ENCODE assay signal across 2 cellular contexts in the genomic region with DNA sequence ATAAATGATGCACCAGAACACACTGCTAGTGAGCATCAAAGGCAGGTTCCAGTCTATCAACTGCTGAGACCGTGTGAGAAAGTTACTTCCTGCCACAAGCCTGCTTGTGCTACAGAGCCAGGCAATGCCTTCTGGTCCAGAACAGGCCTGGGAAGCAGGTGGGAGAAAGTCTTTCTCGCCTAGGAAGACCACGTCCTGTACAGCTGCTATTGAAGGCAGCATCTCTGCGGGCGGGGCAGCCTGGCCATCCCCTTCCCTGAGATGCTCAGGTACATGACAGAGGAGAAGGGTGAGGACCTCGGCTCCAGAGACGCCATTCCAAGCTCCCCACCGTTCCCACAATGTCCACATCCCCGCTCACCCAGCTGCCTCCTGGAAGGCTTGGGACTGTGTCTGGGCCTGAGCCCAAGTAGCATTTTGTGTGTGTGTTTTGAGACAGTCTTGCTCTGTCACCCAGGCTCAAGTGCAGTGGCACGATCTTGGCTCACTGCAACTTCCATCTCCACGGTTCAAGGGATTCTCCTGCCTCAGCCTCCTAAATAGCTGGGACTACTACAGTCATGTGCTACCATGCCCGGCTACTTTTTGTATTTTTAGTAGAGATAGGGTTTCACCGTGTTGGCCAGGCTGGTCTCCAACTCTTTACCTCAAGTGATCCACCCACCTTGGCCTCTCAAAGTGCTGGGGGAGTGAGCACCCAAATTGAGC.
TF ChIP-seq lines count a peak whose summit lies in the region.

No MANE protein-coding gene starts in this region.

TF ChIP-seq in liver, 16 proteins besides CTCF, POLR2A, EP300 and RAD21:
- TF ChIP-seq GABPA (IDR thresholded peaks at IDR 0.05 in 1 of 2, conservative IDR thresholded peaks at IDR 0.05 in 1 of 2) = no peak
- TF ChIP-seq, protein P1, sequence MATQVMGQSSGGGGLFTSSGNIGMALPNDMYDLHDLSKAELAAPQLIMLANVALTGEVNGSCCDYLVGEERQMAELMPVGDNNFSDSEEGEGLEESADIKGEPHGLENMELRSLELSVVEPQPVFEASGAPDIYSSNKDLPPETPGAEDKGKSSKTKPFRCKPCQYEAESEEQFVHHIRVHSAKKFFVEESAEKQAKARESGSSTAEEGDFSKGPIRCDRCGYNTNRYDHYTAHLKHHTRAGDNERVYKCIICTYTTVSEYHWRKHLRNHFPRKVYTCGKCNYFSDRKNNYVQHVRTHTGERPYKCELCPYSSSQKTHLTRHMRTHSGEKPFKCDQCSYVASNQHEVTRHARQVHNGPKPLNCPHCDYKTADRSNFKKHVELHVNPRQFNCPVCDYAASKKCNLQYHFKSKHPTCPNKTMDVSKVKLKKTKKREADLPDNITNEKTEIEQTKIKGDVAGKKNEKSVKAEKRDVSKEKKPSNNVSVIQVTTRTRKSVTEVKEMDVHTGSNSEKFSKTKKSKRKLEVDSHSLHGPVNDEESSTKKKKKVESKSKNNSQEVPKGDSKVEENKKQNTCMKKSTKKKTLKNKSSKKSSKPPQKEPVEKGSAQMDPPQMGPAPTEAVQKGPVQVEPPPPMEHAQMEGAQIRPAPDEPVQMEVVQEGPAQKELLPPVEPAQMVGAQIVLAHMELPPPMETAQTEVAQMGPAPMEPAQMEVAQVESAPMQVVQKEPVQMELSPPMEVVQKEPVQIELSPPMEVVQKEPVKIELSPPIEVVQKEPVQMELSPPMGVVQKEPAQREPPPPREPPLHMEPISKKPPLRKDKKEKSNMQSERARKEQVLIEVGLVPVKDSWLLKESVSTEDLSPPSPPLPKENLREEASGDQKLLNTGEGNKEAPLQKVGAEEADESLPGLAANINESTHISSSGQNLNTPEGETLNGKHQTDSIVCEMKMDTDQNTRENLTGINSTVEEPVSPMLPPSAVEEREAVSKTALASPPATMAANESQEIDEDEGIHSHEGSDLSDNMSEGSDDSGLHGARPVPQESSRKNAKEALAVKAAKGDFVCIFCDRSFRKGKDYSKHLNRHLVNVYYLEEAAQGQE (IDR thresholded peaks at IDR 0.05) = no peak
- no peak for TF ChIP-seq HNF4G (IDR thresholded peaks at IDR 0.05)
- no peak for TF ChIP-seq FOXA2 (IDR thresholded peaks at IDR 0.05)
- no peak for TF ChIP-seq EGR1 (IDR thresholded peaks at IDR 0.05; ENCODE audit: low read depth in 2 of 2)
- TF ChIP-seq, protein P2, sequence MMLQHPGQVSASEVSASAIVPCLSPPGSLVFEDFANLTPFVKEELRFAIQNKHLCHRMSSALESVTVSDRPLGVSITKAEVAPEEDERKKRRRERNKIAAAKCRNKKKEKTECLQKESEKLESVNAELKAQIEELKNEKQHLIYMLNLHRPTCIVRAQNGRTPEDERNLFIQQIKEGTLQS (IDR thresholded peaks at IDR 0.05) = no peak
- no peak for TF ChIP-seq TAF1 (conservative IDR thresholded peaks at IDR 0.05)
- TF ChIP-seq HNF4A (conservative IDR thresholded peaks at IDR 0.05) = no peak
- TF ChIP-seq NR2F2 (IDR thresholded peaks at IDR 0.05) = no peak
- TF ChIP-seq FOXA1 (IDR thresholded peaks at IDR 0.05) = no peak
- TF ChIP-seq, protein P3, sequence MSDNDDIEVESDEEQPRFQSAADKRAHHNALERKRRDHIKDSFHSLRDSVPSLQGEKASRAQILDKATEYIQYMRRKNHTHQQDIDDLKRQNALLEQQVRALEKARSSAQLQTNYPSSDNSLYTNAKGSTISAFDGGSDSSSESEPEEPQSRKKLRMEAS (IDR thresholded peaks at IDR 0.05) = no peak
- TF ChIP-seq, protein P4, sequence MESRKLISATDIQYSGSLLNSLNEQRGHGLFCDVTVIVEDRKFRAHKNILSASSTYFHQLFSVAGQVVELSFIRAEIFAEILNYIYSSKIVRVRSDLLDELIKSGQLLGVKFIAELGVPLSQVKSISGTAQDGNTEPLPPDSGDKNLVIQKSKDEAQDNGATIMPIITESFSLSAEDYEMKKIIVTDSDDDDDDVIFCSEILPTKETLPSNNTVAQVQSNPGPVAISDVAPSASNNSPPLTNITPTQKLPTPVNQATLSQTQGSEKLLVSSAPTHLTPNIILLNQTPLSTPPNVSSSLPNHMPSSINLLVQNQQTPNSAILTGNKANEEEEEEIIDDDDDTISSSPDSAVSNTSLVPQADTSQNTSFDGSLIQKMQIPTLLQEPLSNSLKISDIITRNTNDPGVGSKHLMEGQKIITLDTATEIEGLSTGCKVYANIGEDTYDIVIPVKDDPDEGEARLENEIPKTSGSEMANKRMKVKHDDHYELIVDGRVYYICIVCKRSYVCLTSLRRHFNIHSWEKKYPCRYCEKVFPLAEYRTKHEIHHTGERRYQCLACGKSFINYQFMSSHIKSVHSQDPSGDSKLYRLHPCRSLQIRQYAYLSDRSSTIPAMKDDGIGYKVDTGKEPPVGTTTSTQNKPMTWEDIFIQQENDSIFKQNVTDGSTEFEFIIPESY (IDR thresholded peaks at IDR 0.05) = no peak
- TF ChIP-seq RXRA (IDR thresholded peaks at IDR 0.05) = no peak
- TF ChIP-seq YY1 (IDR thresholded peaks at IDR 0.05) = no peak
- no peak for TF ChIP-seq JUND (IDR thresholded peaks at IDR 0.05)
- TF ChIP-seq SP1 (IDR thresholded peaks at IDR 0.05) = no peak

TF ChIP-seq in HepG2, 621 proteins besides CTCF, POLR2A, EP300 and RAD21:
- TF ChIP-seq NFE2L2 (IDR thresholded peaks at IDR 0.05; ENCODE audit: low read length) = no peak
- TF ChIP-seq, protein P5, sequence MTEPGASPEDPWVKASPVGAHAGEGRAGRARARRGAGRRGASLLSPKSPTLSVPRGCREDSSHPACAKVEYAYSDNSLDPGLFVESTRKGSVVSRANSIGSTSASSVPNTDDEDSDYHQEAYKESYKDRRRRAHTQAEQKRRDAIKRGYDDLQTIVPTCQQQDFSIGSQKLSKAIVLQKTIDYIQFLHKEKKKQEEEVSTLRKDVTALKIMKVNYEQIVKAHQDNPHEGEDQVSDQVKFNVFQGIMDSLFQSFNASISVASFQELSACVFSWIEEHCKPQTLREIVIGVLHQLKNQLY (CRISPR knock-in tag; IDR thresholded peaks at IDR 0.05) = no peak
- no peak for TF ChIP-seq BORCS8-MEF2B (CRISPR knock-in tag; IDR thresholded peaks at IDR 0.05)
- TF ChIP-seq CC2D1A (CRISPR knock-in tag; IDR thresholded peaks at IDR 0.05) = no peak
- TF ChIP-seq SCMH1 (CRISPR knock-in tag; IDR thresholded peaks at IDR 0.05; ENCODE audit: borderline replicate concordance) = no peak
- TF ChIP-seq ZNF563 (CRISPR knock-in tag; IDR thresholded peaks at IDR 0.05) = no peak
- no peak for TF ChIP-seq FOXA3 (CRISPR knock-in tag; IDR thresholded peaks at IDR 0.05)
- no peak for TF ChIP-seq ZNF792 (CRISPR knock-in tag; IDR thresholded peaks at IDR 0.05)
- no peak for TF ChIP-seq PLRG1 (conservative IDR thresholded peaks at IDR 0.05)
- no peak for TF ChIP-seq U2AF1 (optimal IDR thresholded peaks at IDR 0.05; ENCODE audit: low read depth, low read length)
- no peak for TF ChIP-seq SRSF1 (optimal IDR thresholded peaks at IDR 0.05; ENCODE audit: low read depth, low read length)
- TF ChIP-seq SAP130 (CRISPR knock-in tag; IDR thresholded peaks at IDR 0.05; ENCODE audit: low read depth) = no peak
- TF ChIP-seq FOXP1 (IDR thresholded peaks at IDR 0.05) = no peak
- TF ChIP-seq FOXP1 (CRISPR knock-in tag; IDR thresholded peaks at IDR 0.05) = no peak
- no peak for TF ChIP-seq ZNF562 (CRISPR knock-in tag; IDR thresholded peaks at IDR 0.05; ENCODE audit: borderline replicate concordance)
- TF ChIP-seq, protein P6, sequence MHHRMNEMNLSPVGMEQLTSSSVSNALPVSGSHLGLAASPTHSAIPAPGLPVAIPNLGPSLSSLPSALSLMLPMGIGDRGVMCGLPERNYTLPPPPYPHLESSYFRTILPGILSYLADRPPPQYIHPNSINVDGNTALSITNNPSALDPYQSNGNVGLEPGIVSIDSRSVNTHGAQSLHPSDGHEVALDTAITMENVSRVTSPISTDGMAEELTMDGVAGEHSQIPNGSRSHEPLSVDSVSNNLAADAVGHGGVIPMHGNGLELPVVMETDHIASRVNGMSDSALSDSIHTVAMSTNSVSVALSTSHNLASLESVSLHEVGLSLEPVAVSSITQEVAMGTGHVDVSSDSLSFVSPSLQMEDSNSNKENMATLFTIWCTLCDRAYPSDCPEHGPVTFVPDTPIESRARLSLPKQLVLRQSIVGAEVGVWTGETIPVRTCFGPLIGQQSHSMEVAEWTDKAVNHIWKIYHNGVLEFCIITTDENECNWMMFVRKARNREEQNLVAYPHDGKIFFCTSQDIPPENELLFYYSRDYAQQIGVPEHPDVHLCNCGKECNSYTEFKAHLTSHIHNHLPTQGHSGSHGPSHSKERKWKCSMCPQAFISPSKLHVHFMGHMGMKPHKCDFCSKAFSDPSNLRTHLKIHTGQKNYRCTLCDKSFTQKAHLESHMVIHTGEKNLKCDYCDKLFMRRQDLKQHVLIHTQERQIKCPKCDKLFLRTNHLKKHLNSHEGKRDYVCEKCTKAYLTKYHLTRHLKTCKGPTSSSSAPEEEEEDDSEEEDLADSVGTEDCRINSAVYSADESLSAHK (CRISPR knock-in tag; IDR thresholded peaks at IDR 0.05; ENCODE audit: borderline replicate concordance) = no peak
- TF ChIP-seq GTF2F1 (IDR thresholded peaks at IDR 0.05; ENCODE audit: low read length) = no peak
- no peak for TF ChIP-seq PHF5A (CRISPR knock-in tag; IDR thresholded peaks at IDR 0.05; ENCODE audit: low read depth, unreplicated experiment)
- TF ChIP-seq, protein P7, sequence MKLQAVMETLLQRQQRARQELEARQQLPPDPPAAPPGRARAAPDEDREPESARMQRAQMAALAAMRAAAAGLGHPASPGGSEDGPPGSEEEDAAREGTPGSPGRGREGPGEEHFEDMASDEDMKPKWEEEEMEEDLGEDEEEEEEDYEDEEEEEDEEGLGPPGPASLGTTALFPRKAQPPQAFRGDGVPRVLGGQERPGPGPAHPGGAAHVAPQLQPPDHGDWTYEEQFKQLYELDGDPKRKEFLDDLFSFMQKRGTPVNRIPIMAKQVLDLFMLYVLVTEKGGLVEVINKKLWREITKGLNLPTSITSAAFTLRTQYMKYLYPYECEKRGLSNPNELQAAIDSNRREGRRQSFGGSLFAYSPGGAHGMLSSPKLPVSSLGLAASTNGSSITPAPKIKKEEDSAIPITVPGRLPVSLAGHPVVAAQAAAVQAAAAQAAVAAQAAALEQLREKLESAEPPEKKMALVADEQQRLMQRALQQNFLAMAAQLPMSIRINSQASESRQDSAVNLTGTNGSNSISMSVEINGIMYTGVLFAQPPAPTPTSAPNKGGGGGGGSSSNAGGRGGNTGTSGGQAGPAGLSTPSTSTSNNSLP (IDR thresholded peaks at IDR 0.05; ENCODE audit: low read depth, low read length) = no peak
- TF ChIP-seq SALL1 (CRISPR knock-in tag; IDR thresholded peaks at IDR 0.05) = no peak
- no peak for TF ChIP-seq HMG20A (CRISPR knock-in tag; IDR thresholded peaks at IDR 0.05; ENCODE audit: borderline replicate concordance)
TF ChIP-seq in HepG2: peak in this region for 0.
